Comparison of ENCODE assay signal across 9 cellular contexts in genomic region chr2:121532347-121532766, GRCh38. TPM values are rescaled to one million over a fixed set of nuclear protein-coding genes. Genes with fewer than 3 reads are reported as not detected.
A peak's percentile ranks its signal among the peaks of the same experiment; 100 is the strongest.
DNase-seq lines count a peak whose midpoint lies in the region; FAIRE-seq and TF ChIP-seq lines count a peak whose summit lies in the region.
"Had no signal": no experiment of that assay in that cellular context is flagged by ENCODE, and none has a peak within 500 bp of the region (broad histone marks: within the 10 kb centered on the region; RNA-seq: fewer than 3 reads in every experiment).

No MANE protein-coding gene starts in this region.

- no peak for TF ChIP-seq RAD21 in neural cell (conservative IDR thresholded peaks at IDR 0.05)

- no peak for TF ChIP-seq EP300 in neural cell (conservative IDR thresholded peaks at IDR 0.05; ENCODE audit: poor library complexity, severe bottlenecking)

- H3K9me3 ChIP-seq in astrocyte (ENCODE audit: insufficient read depth, low read depth, low read length) (no peaks in the 10 kb centered on the region), neural cell (ENCODE audit: low read length) (no peaks in the 10 kb centered on the region)

- H3K4me3 Mint-ChIP-seq in astrocyte (ENCODE audit: unreplicated experiment), result peak overlapping the region; percentile 66

- H3K36me3 ChIP-seq in astrocyte (ENCODE audit: insufficient read depth, low read length) (peaks cover 2% of the 10 kb centered on the region), neural cell (ENCODE audit: insufficient read depth, low read length) (no peaks in the 10 kb centered on the region)

- DNase-seq in EL (peak; percentile 64), MV-4-11 (lab: John Stamatoyannopoulos, UW) (peak; percentile 55), astrocyte (ENCODE audit: low read depth) (peak; percentile 72), cerebellar nuclear complex (lab: John Stamatoyannopoulos, UW) (no peak), globus pallidus (ENCODE audit: low spot score) (no peak)
- DNase-seq in activated CD4-positive, alpha-beta T cell treated with anti-CD3 and anti-CD28 coated beads for 4 hours, result no peak
- DNase-seq: naive B cell had no signal

- H3K9ac ChIP-seq in astrocyte (ENCODE audit: low read length), result no peak overlapping the region
- no peak overlapping the region for H3K9ac ChIP-seq in neural cell (ENCODE audit: low read length)

- no peak for FAIRE-seq in astrocyte (lab: Jason Lieb, UNC)

- H3K36me3 Mint-ChIP-seq in astrocyte (ENCODE audit: low read depth, unreplicated experiment), result peaks cover 2% of the 10 kb centered on the region
- H3K36me3 Mint-ChIP-seq: naive B cell had no signal

- no peaks in the 10 kb centered on the region for H3K9me3 Mint-ChIP-seq in astrocyte (ENCODE audit: unreplicated experiment)
- H3K9me3 Mint-ChIP-seq: naive B cell had no signal

- H3K79me2 ChIP-seq in astrocyte (ENCODE audit: insufficient read depth, low read length), result peaks cover 45% of the 10 kb centered on the region
- peaks cover 47% of the 10 kb centered on the region for H3K79me2 ChIP-seq in neural cell (replicated peaks; ENCODE audit: insufficient read depth, low read length)

- H3K27ac ChIP-seq in astrocyte (ENCODE audit: low read depth, low read length) (peak overlapping the region; percentile 48), neural cell (ENCODE audit: low read length) (no peak overlapping the region)

- TF ChIP-seq CTCF in astrocyte (IDR thresholded peaks at IDR 0.05; ENCODE audit: insufficient read depth, low read depth, low read length), result no peak
- TF ChIP-seq CTCF in neural cell (IDR thresholded peaks at IDR 0.05; ENCODE audit: poor library complexity, severe bottlenecking), result no peak

- peak overlapping the region; percentile 60 for H3K27ac Mint-ChIP-seq in astrocyte (ENCODE audit: unreplicated experiment)

- H3K4me2 ChIP-seq in astrocyte (ENCODE audit: low read length) (peak overlapping the region; percentile 63), neural cell (ENCODE audit: low read length) (no peak overlapping the region)

- H3K4me1 Mint-ChIP-seq in astrocyte (ENCODE audit: low read depth, unreplicated experiment), result peaks cover 30% of the 10 kb centered on the region

- no peaks in the 10 kb centered on the region for H3K27me3 ChIP-seq in astrocyte (ENCODE audit: insufficient read depth, low read length)
- H3K27me3 ChIP-seq in neural cell (ENCODE audit: insufficient read depth, low read depth, low read length), result no peaks in the 10 kb centered on the region

- no peaks in the 10 kb centered on the region for H3F3A ChIP-seq in neural cell (ENCODE audit: insufficient read depth, low read length, poor library complexity, severe bottlenecking)

- no peaks in the 10 kb centered on the region for H3K9me2 ChIP-seq in neural cell (ENCODE audit: insufficient read depth, low read length)

- H2AFZ ChIP-seq in astrocyte (ENCODE audit: low read depth, low read length) (no peak overlapping the region), neural cell (ENCODE audit: low read depth, low read length) (no peak overlapping the region)

- H4K20me1 ChIP-seq in astrocyte (ENCODE audit: insufficient read depth, low read length) (peaks cover 23% of the 10 kb centered on the region), neural cell (ENCODE audit: insufficient read depth) (peaks cover 4% of the 10 kb centered on the region)

- no peak overlapping the region for H3K4me3 ChIP-seq in astrocyte (ENCODE audit: insufficient read depth, low read depth, low read length)
- H3K4me3 ChIP-seq in neural cell (ENCODE audit: low read length), result peak overlapping the region; percentile 41

- peaks cover 17% of the 10 kb centered on the region for H3K4me1 ChIP-seq in astrocyte (ENCODE audit: insufficient read depth, low read length)

- H3K27me3 Mint-ChIP-seq in astrocyte (ENCODE audit: low read depth, unreplicated experiment), result no peaks in the 10 kb centered on the region
- H3K27me3 Mint-ChIP-seq: naive B cell had no signal

TF ChIP-seq in neural cell, 6 proteins besides CTCF, POLR2A, EP300 and RAD21:
- TF ChIP-seq POLR2AphosphoS5 (IDR thresholded peaks at IDR 0.05) (no peak), MXI1 (conservative IDR thresholded peaks at IDR 0.05; ENCODE audit: poor library complexity, severe bottlenecking) (no peak), REST (IDR thresholded peaks at IDR 0.05; ENCODE audit: borderline replicate concordance) (no peak), EZH2 (IDR thresholded peaks at IDR 0.05; ENCODE audit: borderline replicate concordance, insufficient read depth, low read length, poor library complexity, severe bottlenecking) (no peak), TAF1 (IDR thresholded peaks at IDR 0.05; ENCODE audit: low read depth) (no peak), SMC3 (conservative IDR thresholded peaks at IDR 0.05; ENCODE audit: poor library complexity) (no peak)

RNA-seq across cellular contexts. Expression of gene RNU4ATAC, which starts 1.7 kb away (rescaled TPM):
- total RNA-seq in astrocyte, result not detected in 2 replicates
- not detected in 2 replicates for polyA plus RNA-seq in neural cell
- polyA minus RNA-seq in neural cell, result not detected in 2 replicates
- total RNA-seq: activated CD8-positive, alpha-beta memory T cell treated with anti-CD3 and anti-CD28 coated beads for 36 hours had no signal

Comparison
In these comparisons a context has a peak if more than half of its experiments do, and no peak if none do; other contexts are left out.
1. DNase-seq: peak in EL (single experiment), MV-4-11 (single experiment) and astrocyte (single experiment); none in cerebellar nuclear complex (0 of 2), globus pallidus (single experiment) and activated CD4-positive, alpha-beta T cell treated with anti-CD3 and anti-CD28 coated beads for 4 hours (0 of 2).